ENCODE assay signal across 9 cellular contexts in the genomic region with DNA sequence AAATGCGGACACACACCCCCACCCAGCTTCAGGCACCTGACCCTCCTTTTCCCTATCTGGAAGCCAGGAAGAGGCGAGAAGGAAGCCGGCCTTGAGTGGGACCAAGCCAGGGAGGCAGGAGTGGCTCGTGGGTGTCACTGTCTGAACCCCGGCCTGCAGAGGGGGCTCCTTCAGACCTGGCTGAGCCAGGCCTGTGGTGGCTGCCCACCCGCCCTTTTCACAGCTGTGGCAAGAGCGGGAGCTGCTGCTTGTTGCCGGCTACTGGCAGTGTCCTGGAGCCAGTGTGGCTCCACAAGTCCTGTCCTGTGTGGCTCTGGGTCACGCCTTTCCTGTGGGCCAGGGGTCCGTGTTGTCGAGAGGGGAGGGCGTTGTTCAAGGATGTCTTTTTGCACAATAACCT. TPM values are rescaled to one million over a fixed set of nuclear protein-coding genes. Genes with fewer than 3 reads are reported as not detected.
DNase-seq lines count a peak whose midpoint lies in the region; TF ChIP-seq lines count a peak whose summit lies in the region.
"Had no signal": no experiment of that assay in that cellular context is flagged by ENCODE, and none has a peak within 500 bp of the region (broad histone marks: within the 10 kb centered on the region; RNA-seq: fewer than 3 reads in every experiment).

No MANE protein-coding gene starts in this region.

- H3K27ac ChIP-seq in left ventricle myocardium inferior (replicated peaks) = peak overlapping the region; percentile 95
- no peak overlapping the region for H3K27ac ChIP-seq in urinary bladder (ENCODE audit: low read depth)

- WGBS in urinary bladder = 68% methylated on average over 12 of the region's 12 CpGs

- H3K27me3 Mint-ChIP-seq in MCF 10A (ENCODE audit: insufficient read depth, unreplicated experiment) = no peaks in the 10 kb centered on the region

- H3K9me3 ChIP-seq in left ventricle myocardium inferior (replicated peaks) (no peaks in the 10 kb centered on the region), mononuclear cell (ENCODE audit: low read depth, low read length) (no peaks in the 10 kb centered on the region)

- no TSS peak for BruUV-seq in MCF 10A (replicated peaks; lab: Mats Ljungman, UMichigan)

- H3K27me3 ChIP-seq in left ventricle myocardium inferior (ENCODE audit: low read depth) = no peaks in the 10 kb centered on the region
- no peaks in the 10 kb centered on the region for H3K27me3 ChIP-seq in mononuclear cell (ENCODE audit: insufficient read depth, low read length)

- H3K27ac Mint-ChIP-seq in MCF 10A (ENCODE audit: low read depth, unreplicated experiment) = peak overlapping the region; percentile 54

- peaks cover 81% of the 10 kb centered on the region for H3K4me1 ChIP-seq in left ventricle myocardium inferior
- peaks cover 53% of the 10 kb centered on the region for H3K4me1 ChIP-seq in mononuclear cell (ENCODE audit: insufficient read depth, low read length)
- no peaks in the 10 kb centered on the region for H3K4me1 ChIP-seq in urinary bladder (ENCODE audit: insufficient read depth)

- TF ChIP-seq CTCF in left ventricle myocardium inferior (IDR thresholded peaks at IDR 0.05; ENCODE audit: borderline replicate concordance) (no peak), MCF 10A (IDR thresholded peaks at IDR 0.05; ENCODE audit: unreplicated experiment) (no peak)

- POLR2A ChIA-PET in MCF 10A (lab: Yijun Ruan, JAX) = interaction anchor here (1.5 to 2.4 kb wide), 3 partner anchors 24 to 37 kb away, joined by 4 to 10 read pairs (median 4); partner anchors contain the start of gene CFAP410

- H3K36me3 Mint-ChIP-seq in MCF 10A (ENCODE audit: insufficient read depth, unreplicated experiment) = peaks cover 6% of the 10 kb centered on the region

- H3K36me3 ChIP-seq in left ventricle myocardium inferior (no peaks in the 10 kb centered on the region), urinary bladder (ENCODE audit: insufficient read depth) (no peaks in the 10 kb centered on the region)

- CTCF ChIA-PET in MCF 10A (lab: Yijun Ruan, JAX) = interaction anchor here (0.6 kb wide), 1 partner anchor 37 kb away, joined by 3 read pairs; no protein-coding TSS in a partner anchor

- intact Hi-C loops in left ventricle myocardium inferior (cut with micrococcal nuclease) = no loop called here
- intact Hi-C loops in cardiac septum (cut with DNase I) = loop anchor here (10.0 kb wide), 1 partner anchor 286 kb away; the partner anchor contains the start of gene TRAPPC10
- intact Hi-C loops in MCF 10A (cut with micrococcal nuclease) = no loop called here

- H3K9me3 Mint-ChIP-seq in MCF 10A (ENCODE audit: unreplicated experiment) = no peaks in the 10 kb centered on the region

- H3K4me1 Mint-ChIP-seq in MCF 10A (ENCODE audit: insufficient read depth, unreplicated experiment) = peaks cover 3% of the 10 kb centered on the region

- DNase-seq in left ventricle myocardium inferior (no peak), cardiac septum (ENCODE audit: low spot score) (no peak), MCF 10A (ENCODE audit: unreplicated experiment) (no peak), H4 (ENCODE audit: low spot score) (no peak)
- DNase-seq in activated CD4-positive, CD25-positive, alpha-beta regulatory T cell treated with anti-CD3 and anti-CD28 coated beads, Interleukin-2, amount 50 U/mL, for 72 hours = no peak
- DNase-seq in stimulated activated CD4-positive, alpha-beta T cell treated with anti-CD3 and anti-CD28 coated beads, Interleukin-4, amount 100 ng/mL, for 1 hour = no peak
- DNase-seq: cerebellar nuclear complex had no signal

- H3K4me3 ChIP-seq in left ventricle myocardium inferior (peak overlapping the region; percentile 82), mononuclear cell (ENCODE audit: low read length) (peak overlapping the region; percentile 57), urinary bladder (ENCODE audit: low read depth, low read length) (peak overlapping the region; percentile 90)

- peak overlapping the region; percentile 72 for H3K4me3 Mint-ChIP-seq in MCF 10A (ENCODE audit: unreplicated experiment)

RNA-seq across cellular contexts. Expression of gene PFKL, which starts 1.2 kb away (rescaled TPM):
- total RNA-seq in left ventricle myocardium inferior (47.7 TPM), cardiac septum (60.3 TPM), MCF 10A (2022) (68.0 and 90.2 TPM in 2 replicates), mononuclear cell (61.3 TPM), urinary bladder (74.8 TPM)
- 116 TPM for polyA plus RNA-seq in urinary bladder
- 51.0 and 77.6 TPM in 2 replicates for total RNA-seq in H4 (2014; rRNA removed; shearing (Covaris generic))

RNA-seq across cellular contexts. Expression of gene AIRE, which starts 15.4 kb away (rescaled TPM):
- total RNA-seq in left ventricle myocardium inferior = not detected
- total RNA-seq in cardiac septum = 0.11 TPM
- not detected in 2 replicates for total RNA-seq in MCF 10A (2022)
- 0.10 TPM for total RNA-seq in mononuclear cell
- 0.11 TPM for total RNA-seq in urinary bladder
- polyA plus RNA-seq in urinary bladder = 0.03 TPM
- not detected in 2 replicates for total RNA-seq in H4 (2014; rRNA removed; shearing (Covaris generic))

RNA-seq across cellular contexts. Expression of gene CFAP410, which starts 38.1 kb away (rescaled TPM):
- total RNA-seq in left ventricle myocardium inferior (12.0 TPM), cardiac septum (15.8 TPM), MCF 10A (2022) (10.1 and 13.3 TPM in 2 replicates), mononuclear cell (17.6 TPM), urinary bladder (10.1 TPM)
- 43.7 TPM for polyA plus RNA-seq in urinary bladder
- 12.6 and 14.7 TPM in 2 replicates for total RNA-seq in H4 (2014; rRNA removed; shearing (Covaris generic))

RNA-seq across cellular contexts. Expression of gene DNMT3L, which starts 39.4 kb away (rescaled TPM):
- total RNA-seq in left ventricle myocardium inferior (not detected), cardiac septum (not detected), MCF 10A (2022) (not detected in 2 replicates), mononuclear cell (not detected), urinary bladder (not detected)
- polyA plus RNA-seq in urinary bladder = not detected
- total RNA-seq in H4 (2014; rRNA removed; shearing (Covaris generic)) = not detected in 2 replicates

RNA-seq across cellular contexts. Expression of gene TRPM2, which starts 52.3 kb away (rescaled TPM):
- total RNA-seq in left ventricle myocardium inferior (1.8 TPM), cardiac septum (1.2 TPM), MCF 10A (2022) (10.0 and 11.0 TPM in 2 replicates), mononuclear cell (2.2 TPM), urinary bladder (1.2 TPM)
- polyA plus RNA-seq in urinary bladder = 3.3 TPM
- 0.76 and 0.89 TPM in 2 replicates for total RNA-seq in H4 (2014; rRNA removed; shearing (Covaris generic))
